In genomic region chr5:36440300-36440699, GRCh38 we compare ENCODE assay signal across 20 cellular contexts.
"Had no signal": no experiment of that assay in that cellular context is flagged by ENCODE, and none has a peak within 500 bp of the region (broad histone marks: within the 10 kb centered on the region; RNA-seq: fewer than 3 reads in every experiment).

No MANE protein-coding gene starts in this region.

- H3K4me3 ChIP-seq: cardiac muscle cell, esophagus muscularis mucosa, gastrocnemius medialis, mucosa of descending colon, psoas muscle, spleen, testis, tibial nerve had no signal

- H3K27me3 ChIP-seq: cardiac muscle cell, esophagus muscularis mucosa, gastrocnemius medialis, testis, tibial nerve had no signal

- H3K9me3 Mint-ChIP-seq: naive thymus-derived CD8-positive, alpha-beta T cell; stimulated activated memory B cell treated with anti-CD40 and anti-IgM and Interleukin-4, amounts not matched to agents 10 μg/mL and 1 μg/mL and 100 μg/mL, for 72 hours; stimulated activated naive CD8-positive, alpha-beta T cell treated with anti-CD3 and anti-CD28 coated beads, Interleukin-15, Interleukin-2, amounts not matched to agents 100 ng/mL and 50 ng/mL, for 24 hours had no signal

- H3K36me3 ChIP-seq: cardiac muscle cell, esophagus muscularis mucosa, gastrocnemius medialis, spleen, tibial nerve had no signal

- H3K9me3 ChIP-seq: esophagus muscularis mucosa, gastrocnemius medialis, mucosa of descending colon, psoas muscle, spleen, testis, tibial nerve had no signal

- H3K27ac ChIP-seq: cardiac muscle cell, esophagus muscularis mucosa, gastrocnemius medialis, parathyroid adenoma, psoas muscle, spleen, testis, tibial nerve had no signal

- H3K4me1 Mint-ChIP-seq: naive thymus-derived CD8-positive, alpha-beta T cell; stimulated activated memory B cell treated with anti-CD40 and anti-IgM and Interleukin-4, amounts not matched to agents 10 μg/mL and 1 μg/mL and 100 μg/mL, for 72 hours had no signal

- H3K79me2 ChIP-seq: parathyroid adenoma had no signal

- H3K9ac ChIP-seq: parathyroid adenoma had no signal

- H3K4me1 ChIP-seq: gastrocnemius medialis, parathyroid adenoma, psoas muscle, spleen, testis had no signal

- H3K4me3 Mint-ChIP-seq: naive thymus-derived CD8-positive, alpha-beta T cell; stimulated activated memory B cell treated with anti-CD40 and anti-IgM and Interleukin-4, amounts not matched to agents 10 μg/mL and 1 μg/mL and 100 μg/mL, for 72 hours; stimulated activated naive CD8-positive, alpha-beta T cell treated with anti-CD3 and anti-CD28 coated beads, Interleukin-15, Interleukin-2, amounts not matched to agents 100 ng/mL and 50 ng/mL, for 24 hours had no signal

- H2AFZ ChIP-seq: parathyroid adenoma had no signal

- H3K27me3 Mint-ChIP-seq: stimulated activated memory B cell treated with anti-CD40 and anti-IgM and Interleukin-4, amounts not matched to agents 10 μg/mL and 1 μg/mL and 100 μg/mL, for 72 hours had no signal

- DNase-seq: cortex of kidney; effector memory CD4-positive, alpha-beta T cell; gastrocnemius medialis; kidney; mucosa of descending colon; naive thymus-derived CD8-positive, alpha-beta T cell; occipital lobe; psoas muscle; retina; spleen; stimulated activated CD4-positive, alpha-beta T cell treated with anti-CD3 and anti-CD28 coated beads, Interleukin-15, amount 100 ng/mL, for 24 hours; stimulated activated CD4-positive, alpha-beta T cell treated with anti-CD3 and anti-CD28 coated beads, Interleukin-1b, Interleukin-23, amount 100 ng/mL, for 48 hours; stimulated activated CD4-positive, alpha-beta T cell treated with anti-CD3 and anti-CD28 coated beads, Interleukin-4, amount 100 ng/mL, for 24 hours; testis had no signal

- H3K36me3 Mint-ChIP-seq: naive thymus-derived CD8-positive, alpha-beta T cell; stimulated activated memory B cell treated with anti-CD40 and anti-IgM and Interleukin-4, amounts not matched to agents 10 μg/mL and 1 μg/mL and 100 μg/mL, for 72 hours had no signal

- H3K27ac Mint-ChIP-seq: naive thymus-derived CD8-positive, alpha-beta T cell; stimulated activated memory B cell treated with anti-CD40 and anti-IgM and Interleukin-4, amounts not matched to agents 10 μg/mL and 1 μg/mL and 100 μg/mL, for 72 hours; stimulated activated naive CD8-positive, alpha-beta T cell treated with anti-CD3 and anti-CD28 coated beads, Interleukin-15, Interleukin-2, amounts not matched to agents 100 ng/mL and 50 ng/mL, for 24 hours had no signal
